Comparison of ENCODE assay signal across 9 cellular contexts in genomic region chr7:75762350-75762917, GRCh38. TPM values are rescaled to one million over a fixed set of nuclear protein-coding genes. Genes with fewer than 3 reads are reported as not detected.
DNase-seq lines count a peak whose midpoint lies in the region; ATAC-seq, FAIRE-seq and TF ChIP-seq lines count a peak whose summit lies in the region.
"Had no signal": no experiment of that assay in that cellular context is flagged by ENCODE, and none has a peak within 500 bp of the region (broad histone marks: within the 10 kb centered on the region; RNA-seq: fewer than 3 reads in every experiment).

No MANE protein-coding gene starts in this region.

- intact Hi-C loops in activated naive CD4-positive, alpha-beta T cell treated with anti-CD3 and anti-CD28 coated beads for 36 hours (cut with micrococcal nuclease) = loop anchor here (5.0 kb wide), 2 partner anchors 120 to 310 kb away; no protein-coding TSS in a partner anchor

- H3K79me2 ChIP-seq in KMS-11 (ENCODE audit: insufficient read depth, low read depth) (no peaks in the 10 kb centered on the region), mesendoderm (ENCODE audit: control insufficient read depth, insufficient read depth, low read length) (no peaks in the 10 kb centered on the region)

- WGBS in mesendoderm (ENCODE audit: extremely low coverage, insufficient coverage, low lambda C conversion rate) = no CpG with 5 or more reads among the region's 2 CpGs

- H3K4me1 ChIP-seq in KMS-11 (ENCODE audit: low read depth, poor library complexity, severe bottlenecking) (no peaks in the 10 kb centered on the region), mesendoderm (ENCODE audit: control insufficient read depth, low read depth, low read length) (no peaks in the 10 kb centered on the region)

- H3K79me1 ChIP-seq in mesendoderm (ENCODE audit: low read length) = no peaks in the 10 kb centered on the region

- H2AK5ac ChIP-seq in mesendoderm (ENCODE audit: low read length) = no peak overlapping the region

- peak overlapping the region; percentile 40 for H3K18ac ChIP-seq in mesendoderm (ENCODE audit: low read length)

- peaks cover 4% of the 10 kb centered on the region in 2 donors for H3K4me1 Mint-ChIP-seq in effector memory CD8-positive, alpha-beta T cell (ENCODE audit: low read depth in 2 of 2)
- H3K4me1 Mint-ChIP-seq in activated naive CD4-positive, alpha-beta T cell treated with anti-CD3 and anti-CD28 coated beads for 36 hours (ENCODE audit: low read depth) = no peaks in the 10 kb centered on the region

- no peak overlapping the region for H4K8ac ChIP-seq in mesendoderm (ENCODE audit: low read depth, low read length)

- H3K27me3 ChIP-seq in KMS-11 (ENCODE audit: insufficient read depth, low read depth) (no peaks in the 10 kb centered on the region), mesendoderm (ENCODE audit: insufficient read depth, low read length, poor library complexity) (no peaks in the 10 kb centered on the region)
- H3K27me3 ChIP-seq: BLaER1 had no signal

- H3K36me3 Mint-ChIP-seq in effector memory CD8-positive, alpha-beta T cell (ENCODE audit: insufficient read depth) = no peaks in the 10 kb centered on the region
- no peaks in the 10 kb centered on the region for H3K36me3 Mint-ChIP-seq in activated naive CD4-positive, alpha-beta T cell treated with anti-CD3 and anti-CD28 coated beads for 36 hours (ENCODE audit: low read depth)

- H3K4ac ChIP-seq in mesendoderm (ENCODE audit: low read depth, low read length) = no peak overlapping the region

- ATAC-seq in activated CD4-positive, CD25-positive, alpha-beta regulatory T cell treated with anti-CD3 and anti-CD28 coated beads, Interleukin-2, amount 50 U/mL, for 24 hours = peak; percentile 51 to 72
- peak; percentile 96 for ATAC-seq in effector memory CD8-positive, alpha-beta T cell (replicated peaks)

- TF ChIP-seq CTCF in KMS-11 (conservative IDR thresholded peaks at IDR 0.05; ENCODE audit: low read depth, low read length) = peak; percentile 84

- no peak overlapping the region for H4K5ac ChIP-seq in mesendoderm (ENCODE audit: low read length)

- no peak overlapping the region for H3K23ac ChIP-seq in mesendoderm (ENCODE audit: low read length)

- CTCF ChIA-PET in activated naive CD4-positive, alpha-beta T cell treated with anti-CD3 and anti-CD28 coated beads for 36 hours (lab: Charles Lee) = interaction anchor here (0.6 to 2.2 kb wide), 8 partner anchors 8 to 394 kb away, joined by 3 to 8 read pairs (median 6); partner anchors contain the start of gene HIP1

- H3K4me3 ChIP-seq in KMS-11 (IDR thresholded peaks at IDR 0.05; ENCODE audit: insufficient read depth, low read depth, low read length) = no peak overlapping the region
- H3K4me3 ChIP-seq in mesendoderm (ENCODE audit: low read length) = no peak overlapping the region
- H3K4me3 ChIP-seq: BLaER1 had no signal

- H2BK120ac ChIP-seq in mesendoderm (ENCODE audit: low read depth, low read length) = no peak overlapping the region

- H3K4me2 ChIP-seq in KMS-11 (no peak overlapping the region), mesendoderm (ENCODE audit: low read length) (no peak overlapping the region)
- H3K4me2 ChIP-seq: BLaER1 had no signal

- DNase-seq in activated CD4-positive, CD25-positive, alpha-beta regulatory T cell treated with anti-CD3 and anti-CD28 coated beads, Interleukin-2, amount 50 U/mL, for 72 hours = no peak
- DNase-seq in RCC 7860 (ENCODE audit: low spot score) = peak; percentile 79
- peak in 1 of 3 experiments; percentile 22 for DNase-seq in effector memory CD8-positive, alpha-beta T cell
- peak; percentile 79 for DNase-seq in mesendoderm
- DNase-seq in cortex of kidney (lab: John Stamatoyannopoulos, UW) = no peak
- no peak for DNase-seq in activated naive CD4-positive, alpha-beta T cell treated with anti-CD3 and anti-CD28 coated beads for 36 hours

- peak; percentile 68 for FAIRE-seq in RCC 7860 (lab: Jason Lieb, UNC)

- no peak overlapping the region for H3K9ac ChIP-seq in KMS-11
- H3K9ac ChIP-seq in mesendoderm (ENCODE audit: low read length) = no peak overlapping the region
- H3K9ac ChIP-seq: BLaER1 had no signal

- H3K36me3 ChIP-seq in KMS-11 (ENCODE audit: insufficient read depth) (no peaks in the 10 kb centered on the region), mesendoderm (ENCODE audit: control insufficient read depth, insufficient read depth, low read length) (no peaks in the 10 kb centered on the region)
- H3K36me3 ChIP-seq: BLaER1 had no signal

- H2BK15ac ChIP-seq in mesendoderm (replicated peaks; ENCODE audit: low read depth) = no peak overlapping the region

- H3K4me3 Mint-ChIP-seq in effector memory CD8-positive, alpha-beta T cell = no peak overlapping the region
- no peak overlapping the region for H3K4me3 Mint-ChIP-seq in activated naive CD4-positive, alpha-beta T cell treated with anti-CD3 and anti-CD28 coated beads for 36 hours

- H3K27ac Mint-ChIP-seq in effector memory CD8-positive, alpha-beta T cell = no peak overlapping the region
- no peak overlapping the region for H3K27ac Mint-ChIP-seq in activated naive CD4-positive, alpha-beta T cell treated with anti-CD3 and anti-CD28 coated beads for 36 hours

- no peak overlapping the region for H3K27ac ChIP-seq in KMS-11
- H3K27ac ChIP-seq in mesendoderm (ENCODE audit: low read depth, low read length) = no peak overlapping the region
- H3K27ac ChIP-seq: BLaER1 had no signal

- H2BK5ac ChIP-seq in mesendoderm (ENCODE audit: low read length) = no peak overlapping the region

- no peaks in the 10 kb centered on the region for H4K20me1 ChIP-seq in KMS-11 (ENCODE audit: insufficient read depth)
- H4K20me1 ChIP-seq: BLaER1 had no signal

- no peak overlapping the region for H2AFZ ChIP-seq in KMS-11 (ENCODE audit: low read depth)

- H3K56ac ChIP-seq in mesendoderm (ENCODE audit: low read length) = no peak overlapping the region

- H3K9me3 Mint-ChIP-seq in effector memory CD8-positive, alpha-beta T cell = no peaks in the 10 kb centered on the region
- H3K9me3 Mint-ChIP-seq in activated naive CD4-positive, alpha-beta T cell treated with anti-CD3 and anti-CD28 coated beads for 36 hours = no peaks in the 10 kb centered on the region

- H3K27me3 Mint-ChIP-seq in effector memory CD8-positive, alpha-beta T cell = no peaks in the 10 kb centered on the region
- H3K27me3 Mint-ChIP-seq in activated naive CD4-positive, alpha-beta T cell treated with anti-CD3 and anti-CD28 coated beads for 36 hours (ENCODE audit: low read depth) = no peaks in the 10 kb centered on the region

RNA-seq across cellular contexts. Expression of gene CCL26, which starts 9.6 kb away (rescaled TPM):
- 6.7 TPM for polyA plus RNA-seq in mesendoderm (2013, experiment 1 of 2)
- polyA plus RNA-seq in mesendoderm (2013, experiment 2 of 2) = 7.7 TPM
- total RNA-seq in activated naive CD4-positive, alpha-beta T cell treated with anti-CD3 and anti-CD28 coated beads for 36 hours = not detected

RNA-seq across cellular contexts. Expression of gene HIP1, which starts 23.7 kb away (rescaled TPM):
- 29.0 TPM for polyA plus RNA-seq in mesendoderm (2013, experiment 1 of 2)
- polyA plus RNA-seq in mesendoderm (2013, experiment 2 of 2) = 28.6 TPM
- total RNA-seq in activated naive CD4-positive, alpha-beta T cell treated with anti-CD3 and anti-CD28 coated beads for 36 hours = 1 to 10 TPM; 2.1 to 2.3 TPM

RNA-seq across cellular contexts. Expression of gene CCL24, which starts 51.2 kb away (rescaled TPM):
- polyA plus RNA-seq in mesendoderm (2013, experiment 1 of 2) = not detected
- not detected for polyA plus RNA-seq in mesendoderm (2013, experiment 2 of 2)
- total RNA-seq in activated naive CD4-positive, alpha-beta T cell treated with anti-CD3 and anti-CD28 coated beads for 36 hours = not detected

Comparison
In these comparisons a context has a peak if more than half of its experiments do, and no peak if none do; other contexts are left out.
1. DNase-seq: peak in RCC 7860 (single experiment) and mesendoderm (single experiment); none in activated CD4-positive, CD25-positive, alpha-beta regulatory T cell treated with anti-CD3 and anti-CD28 coated beads, Interleukin-2, amount 50 U/mL, for 72 hours (single experiment), cortex of kidney (single experiment) and activated naive CD4-positive, alpha-beta T cell treated with anti-CD3 and anti-CD28 coated beads for 36 hours (single experiment).